ENCODE assay signal across 7 cellular contexts in genomic region chr9:128072144-128073021, GRCh38. TPM values are rescaled to one million over a fixed set of nuclear protein-coding genes. Genes with fewer than 3 reads are reported as not detected.
A peak's percentile ranks its signal among the peaks of the same experiment; 100 is the strongest.
DNase-seq lines count a peak whose midpoint lies in the region; ATAC-seq and TF ChIP-seq lines count a peak whose summit lies in the region.

No MANE protein-coding gene starts in this region.

- peak overlapping the region; percentile 83 to 98 (median 92) for H3K27ac Mint-ChIP-seq in naive thymus-derived CD4-positive, alpha-beta T cell

- TF ChIP-seq POLR2A in GM19099 (IDR thresholded peaks at IDR 0.05; ENCODE audit: extremely low read depth, insufficient read length, low read depth) (peak; percentile 28), esophagus squamous epithelium (IDR thresholded peaks at IDR 0.05) (no peak), suprapubic skin (IDR thresholded peaks at IDR 0.05) (no peak)

- DNase-seq in NCI-H748 treated with DMSO at 0.1 percent for 48 hours (lab: John Stamatoyannopoulos, UW) (peak; percentile 77), esophagus squamous epithelium (lab: John Stamatoyannopoulos, UW) (no peak), suprapubic skin (ENCODE audit: low spot score in 2 of 2) (peak; percentile 93 to 94), SW 1271 (lab: John Stamatoyannopoulos, UW) (no peak)
- DNase-seq in activated T-cell treated with anti-CD3 and anti-CD28 coated beads, Interleukin-2, amount 50 U/mL, for 1 hour = peak; percentile 47
- peak in 5 of 9 donors; percentile 29 to 49 (median 33) for DNase-seq in naive thymus-derived CD4-positive, alpha-beta T cell

- H3K9me3 ChIP-seq in esophagus squamous epithelium (no peaks in the 10 kb centered on the region), suprapubic skin (no peaks in the 10 kb centered on the region)
- H3K9me3 ChIP-seq in naive thymus-derived CD4-positive, alpha-beta T cell (ENCODE audit: control insufficient read depth in 2 of 3, low read length in 3 of 3) = no peaks in the 10 kb centered on the region

- no peak for ATAC-seq in naive thymus-derived CD4-positive, alpha-beta T cell

- no peaks in the 10 kb centered on the region for H3K36me3 ChIP-seq in esophagus squamous epithelium
- peaks cover 0 to 8% (median 0%) of the 10 kb centered on the region in 3 experiments for H3K36me3 ChIP-seq in naive thymus-derived CD4-positive, alpha-beta T cell (ENCODE audit: control insufficient read depth in 2 of 3, insufficient read depth in 3 of 3, low read length in 3 of 3)
- no peaks in the 10 kb centered on the region for H3K36me3 ChIP-seq in suprapubic skin

- peak overlapping the region; percentile 63 to 99 (median 92) for H3K27ac ChIP-seq in esophagus squamous epithelium
- peak overlapping the region; percentile 65 for H3K27ac ChIP-seq in naive thymus-derived CD4-positive, alpha-beta T cell (ENCODE audit: low read depth, low read length)
- H3K27ac ChIP-seq in suprapubic skin = peak overlapping the region; percentile 84

- H3K4me1 ChIP-seq in esophagus squamous epithelium = peaks cover 43 to 79% (median 45%) of the 10 kb centered on the region in 3 donors
- H3K4me1 ChIP-seq in naive thymus-derived CD4-positive, alpha-beta T cell (ENCODE audit: control insufficient read depth in 2 of 2, insufficient read depth in 2 of 2, low read length in 2 of 2) = peaks cover 33 to 34% of the 10 kb centered on the region in 2 donors
- H3K4me1 ChIP-seq in suprapubic skin = peaks cover 61% of the 10 kb centered on the region

- H3K36me3 Mint-ChIP-seq in naive thymus-derived CD4-positive, alpha-beta T cell = peaks cover 0 to 23% (median 4%) of the 10 kb centered on the region in 5 donors

- CTCF ChIA-PET in naive thymus-derived CD4-positive, alpha-beta T cell (lab: Charles Lee) = interaction anchor here (0.5 to 2.2 kb wide), 9 partner anchors 14 to 112 kb away, joined by 3 to 12 read pairs (median 4); no protein-coding TSS in a partner anchor

- H3K27me3 ChIP-seq in esophagus squamous epithelium = no peaks in the 10 kb centered on the region
- no peaks in the 10 kb centered on the region for H3K27me3 ChIP-seq in naive thymus-derived CD4-positive, alpha-beta T cell (ENCODE audit: control insufficient read depth in 2 of 2, insufficient read depth in 2 of 2, low read length in 2 of 2)
- H3K27me3 ChIP-seq in suprapubic skin = no peaks in the 10 kb centered on the region

- POLR2A ChIA-PET in naive thymus-derived CD4-positive, alpha-beta T cell (lab: Charles Lee) = interaction anchor here (0.6 to 3.1 kb wide), 23 partner anchors 9 to 259 kb away, joined by 3 to 28 read pairs (median 3); partner anchors contain the start of genes BBLN and DPM2

- WGBS in esophagus squamous epithelium, 2 donors = 11 to 13% methylated on average over 5 of the region's 5 CpGs
- 11% methylated on average over 5 of the region's 5 CpGs for WGBS in suprapubic skin

- intact Hi-C loops in esophagus squamous epithelium (cut with DNase I) = no loop called here
- intact Hi-C loops in naive thymus-derived CD4-positive, alpha-beta T cell (cut with micrococcal nuclease) = loop anchor here in 1 of 2 donors (1.0 to 2.0 kb wide), 2 partner anchors 11 to 44 kb away; no protein-coding TSS in a partner anchor

- peak overlapping the region in 8 of 10 donors; percentile 74 to 95 (median 86) for H3K4me3 Mint-ChIP-seq in naive thymus-derived CD4-positive, alpha-beta T cell

- no peak for TF ChIP-seq CTCF in esophagus squamous epithelium (IDR thresholded peaks at IDR 0.05)
- no peak for TF ChIP-seq CTCF in suprapubic skin (IDR thresholded peaks at IDR 0.05)

- no peaks in the 10 kb centered on the region for H3K9me3 Mint-ChIP-seq in naive thymus-derived CD4-positive, alpha-beta T cell

- no peak for TF ChIP-seq EP300 in suprapubic skin (IDR thresholded peaks at IDR 0.05)

- H3K27me3 Mint-ChIP-seq in naive thymus-derived CD4-positive, alpha-beta T cell = no peaks in the 10 kb centered on the region

- peaks cover 42 to 64% (median 50%) of the 10 kb centered on the region in 7 donors for H3K4me1 Mint-ChIP-seq in naive thymus-derived CD4-positive, alpha-beta T cell

- H3K4me3 ChIP-seq in esophagus squamous epithelium (peak overlapping the region in 2 of 4 donors; percentile 3 to 27), suprapubic skin (peak overlapping the region; percentile 8)
- H3K4me3 ChIP-seq in naive thymus-derived CD4-positive, alpha-beta T cell (ENCODE audit: low read length) = peak overlapping the region; percentile 39

RNA-seq across cellular contexts. Expression of gene SLC25A25, which starts 4.4 kb away (rescaled TPM):
- 10 to 100 TPM; 15.8 to 37.9 (median 24.1) TPM for total RNA-seq in esophagus squamous epithelium
- total RNA-seq in naive thymus-derived CD4-positive, alpha-beta T cell = 10 to 100 TPM; 12.4 to 26.3 (median 15.1) TPM
- 10 to 100 TPM in 1 of 2 donors, 1 to 10 TPM in 1; 8.4 to 14.7 TPM for polyA plus RNA-seq in naive thymus-derived CD4-positive, alpha-beta T cell
- 100 to 1,000 TPM in 1 of 4 donors, 10 to 100 TPM in 3; 37.9 to 106 (median 66.5) TPM for total RNA-seq in suprapubic skin

RNA-seq across cellular contexts. Expression of gene NAIF1, which starts 5.3 kb away (rescaled TPM):
- total RNA-seq in esophagus squamous epithelium (1 to 10 TPM; 6.3 to 8.8 (median 7.8) TPM), suprapubic skin (10 to 100 TPM in 3 of 4 donors, 1 to 10 TPM in 1; 9.6 to 14.7 (median 12.6) TPM)
- total RNA-seq in naive thymus-derived CD4-positive, alpha-beta T cell = 10 to 100 TPM; 10.7 to 13.3 (median 11.8) TPM
- 10 to 100 TPM in 1 of 2 donors, 1 to 10 TPM in 1; 8.6 to 14.8 TPM for polyA plus RNA-seq in naive thymus-derived CD4-positive, alpha-beta T cell

RNA-seq across cellular contexts. Expression of gene PTGES2, which starts 55.1 kb away (rescaled TPM):
- total RNA-seq in esophagus squamous epithelium = 100 to 1,000 TPM in 1 of 4 donors, 10 to 100 TPM in 3; 54.2 to 118 (median 83.0) TPM
- total RNA-seq in naive thymus-derived CD4-positive, alpha-beta T cell = 10 to 100 TPM; 52.0 to 70.8 (median 61.3) TPM
- 10 to 100 TPM; 32.3 to 36.1 TPM for polyA plus RNA-seq in naive thymus-derived CD4-positive, alpha-beta T cell
- total RNA-seq in suprapubic skin = 10 to 100 TPM; 47.4 to 76.0 (median 55.9) TPM

Comparison
In these comparisons a context has a peak if more than half of its experiments do, and no peak if none do; other contexts are left out.
1. DNase-seq: peak in NCI-H748 treated with DMSO at 0.1 percent for 48 hours (single experiment), activated T-cell treated with anti-CD3 and anti-CD28 coated beads, Interleukin-2, amount 50 U/mL, for 1 hour (single experiment), naive thymus-derived CD4-positive, alpha-beta T cell (5 of 9) and suprapubic skin (2 of 2); none in esophagus squamous epithelium (single experiment) and SW 1271 (0 of 2).
2. Peak in every context shown above with its lines, with median percentiles within 50 percentile points of each other: H3K27ac ChIP-seq.